20 cellular contexts compared by ENCODE assay signal in genomic region chr11:70756341-70756740, GRCh38.
A peak's percentile ranks its signal among the peaks of the same experiment; 100 is the strongest.
DNase-seq lines count a peak whose midpoint lies in the region; ATAC-seq, FAIRE-seq and TF ChIP-seq lines count a peak whose summit lies in the region.
"Had no signal": no experiment of that assay in that cellular context is flagged by ENCODE, and none has a peak within 500 bp of the region (broad histone marks: within the 10 kb centered on the region; RNA-seq: fewer than 3 reads in every experiment).

No MANE protein-coding gene starts in this region.

- H2BK12ac ChIP-seq in neuronal stem cell (ENCODE audit: low read length): no peak overlapping the region

- no peak overlapping the region for H3K4me3 ChIP-seq in A549
- no peak overlapping the region for H3K4me3 ChIP-seq in GM23338
- no peak overlapping the region for H3K4me3 ChIP-seq in HepG2 (replicated peaks in 1 of 3; ENCODE audit: insufficient read depth in 1 of 3, low read depth in 2 of 3, low read length in 3 of 3)
- H3K4me3 ChIP-seq in neuronal stem cell (ENCODE audit: low read length in 2 of 2): no peak overlapping the region
- no peak overlapping the region for H3K4me3 ChIP-seq in esophagus muscularis mucosa

- no peaks in the 10 kb centered on the region for H3K9me2 ChIP-seq in GM23338 (ENCODE audit: insufficient read depth)

- no peak overlapping the region for H2BK120ac ChIP-seq in neuronal stem cell (ENCODE audit: low read depth, low read length)

- H3F3A ChIP-seq in GM23338 (replicated peaks; ENCODE audit: low read depth): no peaks in the 10 kb centered on the region; the same call in 1 of the 2 replicates

- H3K4me3 Mint-ChIP-seq in GM23338: no peak overlapping the region
- H3K4me3 Mint-ChIP-seq: CD4-positive, alpha-beta T cell; IgD-negative memory B cell had no signal

- no peak overlapping the region for H3K27ac ChIP-seq in A549
- peak overlapping the region; percentile 83; the same call in 1 of the 2 replicates for H3K27ac ChIP-seq in GM23338 (ENCODE audit: low read depth)
- no peak overlapping the region for H3K27ac ChIP-seq in HepG2 (ENCODE audit: extremely low read length, insufficient read depth, low read length)
- H3K27ac ChIP-seq in neuronal stem cell (replicated peaks; ENCODE audit: low read length): no peak overlapping the region
- H3K27ac ChIP-seq in esophagus muscularis mucosa (replicated peaks in 1 of 4): no peak overlapping the region
- H3K27ac ChIP-seq: C4-2B, HL-60 had no signal

- POLR2A ChIA-PET in A549 (lab: Yijun Ruan, JAX) (no interaction called here), HepG2 (lab: Yijun Ruan, JAX) (no interaction called here)

- no peaks in the 10 kb centered on the region for H3K79me2 ChIP-seq in GM23338 (replicated peaks; ENCODE audit: insufficient read depth)
- H3K79me2 ChIP-seq in HepG2 (ENCODE audit: insufficient read depth, low read length): no peaks in the 10 kb centered on the region

- no peaks in the 10 kb centered on the region for H3K4me1 ChIP-seq in A549
- peaks cover 5% of the 10 kb centered on the region; the same call in 1 of the 2 replicates for H3K4me1 ChIP-seq in GM23338 (ENCODE audit: insufficient read depth)
- no peaks in the 10 kb centered on the region for H3K4me1 ChIP-seq in HepG2 (ENCODE audit: insufficient read depth, low read length)
- peaks cover under 1 to 5% of the 10 kb centered on the region in 2 donors for H3K4me1 ChIP-seq in neuronal stem cell (ENCODE audit: control insufficient read depth in 2 of 2, insufficient read depth in 1 of 2, low read depth in 1 of 2, low read length in 2 of 2)
- H3K4me1 ChIP-seq in esophagus muscularis mucosa: peaks cover 0 to 10% (median 9%) of the 10 kb centered on the region in 4 donors
- H3K4me1 ChIP-seq: BE2C, Caco-2 had no signal

- TF ChIP-seq POLR2A in A549 (IDR thresholded peaks at IDR 0.05; ENCODE audit: low read length) (no peak), HepG2 (IDR thresholded peaks at IDR 0.05; ENCODE audit: insufficient read depth in 1 of 2, low read depth in 2 of 2, low read length in 2 of 2) (no peak), esophagus muscularis mucosa (IDR thresholded peaks at IDR 0.05; ENCODE audit: low read depth) (no peak)

- H3K9me3 ChIP-seq in A549 (peaks cover 16% of the 10 kb centered on the region), HepG2 (ENCODE audit: low read length) (peaks cover 4% of the 10 kb centered on the region), neuronal stem cell (replicated peaks in 1 of 2; ENCODE audit: control insufficient read depth in 2 of 2, insufficient read depth in 1 of 2, low read depth in 1 of 2, low read length in 2 of 2) (peaks cover 1 to 4% of the 10 kb centered on the region in 2 donors), esophagus muscularis mucosa (peaks cover 0 to 9% (median 4%) of the 10 kb centered on the region in 4 donors)
- H3K9me3 ChIP-seq: BE2C had no signal

- TF ChIP-seq EP300 in A549 (IDR thresholded peaks at IDR 0.05) (no peak), HepG2 (IDR thresholded peaks at IDR 0.05; ENCODE audit: low read depth in 2 of 2, low read length in 2 of 2) (no peak), HepG2 (CRISPR knock-in tag; IDR thresholded peaks at IDR 0.05; ENCODE audit: borderline replicate concordance) (no peak), esophagus muscularis mucosa (IDR thresholded peaks at IDR 0.05) (no peak)

- peaks cover 18% of the 10 kb centered on the region for H3K9me3 Mint-ChIP-seq in GM23338

- H3K79me1 ChIP-seq in neuronal stem cell (ENCODE audit: low read depth, low read length): peaks cover 2% of the 10 kb centered on the region

- H4K20me1 ChIP-seq in GM23338 (replicated peaks; ENCODE audit: insufficient read depth) (peaks cover 8% of the 10 kb centered on the region), HepG2 (ENCODE audit: insufficient read depth, low read length) (peaks cover 16% of the 10 kb centered on the region; the same call in 1 of the 2 replicates)

- peak overlapping the region; percentile 80 for H3K23ac ChIP-seq in neuronal stem cell (ENCODE audit: low read depth, low read length, poor library complexity)

- no peak overlapping the region for H2AFZ ChIP-seq in GM23338
- no peak overlapping the region for H2AFZ ChIP-seq in HepG2 (ENCODE audit: low read length)
- H2AFZ ChIP-seq in neuronal stem cell (ENCODE audit: low read length): peak overlapping the region; percentile 89

- CTCF ChIA-PET in A549 (lab: Yijun Ruan, JAX): interaction anchor here (0.6 to 3.7 kb wide), 16 partner anchors 9 to 683 kb away, joined by 3 to 22 read pairs (median 4); no protein-coding TSS in a partner anchor
- CTCF ChIA-PET in HepG2 (lab: Yijun Ruan, JAX; ENCODE audit: low intra/inter-chr PET ratio, low total read pairs): no interaction called here

- H3K27me3 Mint-ChIP-seq in GM23338 (ENCODE audit: insufficient read depth, low read depth, poor library complexity): peaks cover 20% of the 10 kb centered on the region

- FAIRE-seq in A549 (lab: Jason Lieb, UNC): no peak
- FAIRE-seq in HepG2 (lab: Jason Lieb, UNC): no peak
- FAIRE-seq: D721Med, GM12892, GM18507 had no signal

- TF ChIP-seq RAD21 in A549 (conservative IDR thresholded peaks at IDR 0.05 in 1 of 2, IDR thresholded peaks at IDR 0.05 in 1 of 2) (no peak), HepG2 (CRISPR knock-in tag; IDR thresholded peaks at IDR 0.05) (no peak)

- H4K8ac ChIP-seq in neuronal stem cell (ENCODE audit: low read depth, low read length): no peak overlapping the region

- BruUV-seq in HepG2 (replicated peaks; lab: Mats Ljungman, UMichigan): no TSS peak

- H3K36me3 ChIP-seq in GM23338 (ENCODE audit: insufficient read depth): no peaks in the 10 kb centered on the region
- H3K36me3 ChIP-seq in HepG2 (replicated peaks in 1 of 2; ENCODE audit: control insufficient read depth in 1 of 2, insufficient read depth in 2 of 2, low read length in 2 of 2): peaks cover 5 to 9% of the 10 kb centered on the region in 2 experiments; a peak in 4 of 5 replicates
- no peaks in the 10 kb centered on the region for H3K36me3 ChIP-seq in neuronal stem cell (replicated peaks in 1 of 2; ENCODE audit: control insufficient read depth in 2 of 2, insufficient read depth in 2 of 2, low read length in 2 of 2)
- no peaks in the 10 kb centered on the region for H3K36me3 ChIP-seq in esophagus muscularis mucosa
- H3K36me3 ChIP-seq: BE2C had no signal

- DNase-seq in A549 (ENCODE audit: low read depth in 1 of 2, low spot score in 1 of 2) (no peak), GM23338 (ENCODE audit: low spot score) (no peak), HepG2 (ENCODE audit: low spot score) (no peak), neuronal stem cell (ENCODE audit: low spot score) (no peak), esophagus muscularis mucosa (ENCODE audit: extremely low spot score) (no peak), NCI-H345 (lab: John Stamatoyannopoulos, UW) (no peak)
- DNase-seq: ACHN; BE2C; CD4-positive, alpha-beta T cell; GDM1; HCEC 1CT; KBM-7 had no signal

- peak overlapping the region; percentile 88 for H2AK5ac ChIP-seq in neuronal stem cell (ENCODE audit: low read depth, low read length)

- no peak for TF ChIP-seq CTCF in A549 (IDR thresholded peaks at IDR 0.05)
- no peak for TF ChIP-seq CTCF in GM23338 (conservative IDR thresholded peaks at IDR 0.05; ENCODE audit: low read depth in 2 of 2)
- TF ChIP-seq CTCF in HepG2 (CRISPR knock-in tag; IDR thresholded peaks at IDR 0.05): no peak
- TF ChIP-seq CTCF in esophagus muscularis mucosa (IDR thresholded peaks at IDR 0.05): no peak

- WGBS in A549 (ENCODE audit: missing lambda C conversion rate): 84% methylated on average over 8 of the region's 8 CpGs
- WGBS in HepG2 (ENCODE audit: low lambda C conversion rate): 94% methylated on average over 3 of the region's 8 CpGs
- no CpG with 5 or more reads among the region's 8 CpGs for WGBS in neuronal stem cell (ENCODE audit: extremely low coverage in 2 of 2, insufficient read length in 2 of 2, insufficient replicate concordance in 1 of 2), 2 donors
- WGBS in esophagus muscularis mucosa: 90% methylated on average over 7 of the region's 8 CpGs

- intact Hi-C loops in HepG2 (cut with micrococcal nuclease; ENCODE audit: unreplicated experiment) (no loop called here), esophagus muscularis mucosa (cut with DNase I) (no loop called here)

- H2BK5ac ChIP-seq in neuronal stem cell (ENCODE audit: low read length): peak overlapping the region; percentile 93

- H3K18ac ChIP-seq in neuronal stem cell (ENCODE audit: low read length): peak overlapping the region; percentile 44

- peak overlapping the region; percentile 17 for H3K14ac ChIP-seq in neuronal stem cell (ENCODE audit: low read length)

- H2BK15ac ChIP-seq in neuronal stem cell (ENCODE audit: low read length): peak overlapping the region; percentile 99

- H3K27me3 ChIP-seq in GM23338 (ENCODE audit: insufficient read depth) (no peaks in the 10 kb centered on the region), HepG2 (ENCODE audit: control insufficient read depth in 1 of 2, insufficient read depth in 2 of 2, low read length in 2 of 2) (no peaks in the 10 kb centered on the region), neuronal stem cell (ENCODE audit: control insufficient read depth in 3 of 3, insufficient read depth in 3 of 3, low read depth in 1 of 3, low read length in 3 of 3) (no peaks in the 10 kb centered on the region), esophagus muscularis mucosa (peaks cover 0 to 12% (median 0%) of the 10 kb centered on the region in 4 donors)

- no peak overlapping the region for H3K4me2 ChIP-seq in A549
- H3K4me2 ChIP-seq in GM23338: no peak overlapping the region
- H3K4me2 ChIP-seq in HepG2 (ENCODE audit: low read depth, low read length): no peak overlapping the region
- H3K4me2 ChIP-seq in neuronal stem cell (ENCODE audit: insufficient read depth, low read length, poor library complexity, severe bottlenecking): no peak overlapping the region

- peaks cover 21% of the 10 kb centered on the region for H3K4me1 Mint-ChIP-seq in GM23338
- H3K4me1 Mint-ChIP-seq: IgD-negative memory B cell had no signal

- no peak overlapping the region for H3K27ac Mint-ChIP-seq in GM23338
- H3K27ac Mint-ChIP-seq: CD4-positive, alpha-beta T cell; IgD-negative memory B cell had no signal

- ATAC-seq in A549 (peak; percentile 12 to 14; a peak in 2 of 6 replicates), GM23338 (no peak; the same call in 2 of the 3 replicates), HepG2 (peak; percentile 27), HG02610 (IDR thresholded peaks at IDR 0.05; ENCODE audit: unreplicated experiment) (no peak)

- H3K9ac ChIP-seq in HepG2 (ENCODE audit: insufficient read depth, low read depth, low read length): no peak overlapping the region
- no peak overlapping the region for H3K9ac ChIP-seq in neuronal stem cell (ENCODE audit: low read depth, low read length, poor library complexity)

- in situ Hi-C loops in HepG2 (cut with HindIII; ENCODE audit: extremely low pct_ligation_motif_present, low pct_unique_long_range_greater_than_20kb): loop anchor here (5.0 kb wide), 1 partner anchor 289 kb away; no protein-coding TSS in a partner anchor

- H3K4ac ChIP-seq in neuronal stem cell (ENCODE audit: low read length): no peak overlapping the region

- H4K91ac ChIP-seq in neuronal stem cell (ENCODE audit: low read depth, low read length, poor library complexity): no peak overlapping the region

- H3K36me3 Mint-ChIP-seq in GM23338 (ENCODE audit: low read depth): peaks cover 29% of the 10 kb centered on the region

TF ChIP-seq in GM23338, 12 proteins besides CTCF, POLR2A, EP300 and RAD21 (continues in another document):
- no peak for TF ChIP-seq JUNB (IDR thresholded peaks at IDR 0.05; ENCODE audit: unreplicated experiment)

TF ChIP-seq in HepG2, 621 proteins besides CTCF, POLR2A, EP300 and RAD21 (continues in another document):
- TF ChIP-seq RAD51 (IDR thresholded peaks at IDR 0.05; ENCODE audit: borderline replicate concordance): no peak

Comparison
In these comparisons a context has a peak if more than half of its experiments do, and no peak if none do; other contexts are left out.
1. ATAC-seq: peak in A549 (2 of 2) and HepG2 (single experiment); none in GM23338 (single experiment) and HG02610 (single experiment).